ENCODE assay signal across 20 cellular contexts in the genomic region with DNA sequence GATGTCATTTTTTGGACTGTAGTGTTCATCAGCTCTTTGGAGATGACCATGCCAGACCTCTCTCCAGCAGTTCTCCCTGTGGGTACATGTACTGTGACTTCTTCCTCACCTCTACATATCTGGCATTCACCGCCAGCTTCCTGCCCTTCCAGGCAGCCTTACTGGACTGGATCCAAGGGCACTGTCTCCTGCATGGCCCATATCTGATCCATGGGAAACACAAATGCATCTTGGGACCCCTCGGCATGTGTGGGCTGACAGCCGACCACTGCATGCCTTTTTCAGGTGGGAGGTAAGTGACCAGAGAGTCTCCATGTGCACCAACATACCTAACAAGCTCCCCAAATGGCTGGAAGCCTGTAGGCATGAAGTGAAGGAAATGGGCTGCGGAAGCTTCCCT.
"Had no signal": no experiment of that assay in that cellular context is flagged by ENCODE, and none has a peak within 500 bp of the region (broad histone marks: within the 10 kb centered on the region; RNA-seq: fewer than 3 reads in every experiment).

No MANE protein-coding gene starts in this region.

- ATAC-seq: naive thymus-derived CD8-positive, alpha-beta T cell; psoas muscle; right cardiac atrium; stimulated activated memory B cell treated with anti-CD40 and anti-IgM and Interleukin-4, amounts not matched to agents 10 μg/mL and 1 μg/mL and 100 μg/mL, for 72 hours; stimulated activated naive CD8-positive, alpha-beta T cell treated with anti-CD3 and anti-CD28 coated beads, Interleukin-15, Interleukin-2, amounts not matched to agents 100 U/mL and 50 U/mL, for 24 hours had no signal

- H3K36me3 Mint-ChIP-seq: memory B cell; naive thymus-derived CD8-positive, alpha-beta T cell; stimulated activated memory B cell treated with anti-CD40 and anti-IgM and Interleukin-4, amounts not matched to agents 10 μg/mL and 1 μg/mL and 100 μg/mL, for 72 hours; type B pancreatic cell had no signal

- H3K4me3 Mint-ChIP-seq: memory B cell; nephron progenitor cell; stimulated activated memory B cell treated with anti-CD40 and anti-IgM and Interleukin-4, amounts not matched to agents 10 μg/mL and 1 μg/mL and 100 μg/mL, for 72 hours; type B pancreatic cell had no signal

- DNase-seq: dermis blood vessel endothelial cell; effector memory CD4-positive, alpha-beta T cell; esophagus squamous epithelium; foreskin melanocyte; hypothalamus; midbrain; naive thymus-derived CD8-positive, alpha-beta T cell; nephron progenitor cell; nucleus accumbens; posterior cingulate gyrus; psoas muscle; right cardiac atrium; spleen; stimulated activated CD4-positive, alpha-beta T cell treated with anti-CD3 and anti-CD28 coated beads, Interleukin-4, amount 100 ng/mL, for 4 hours; stimulated activated naive CD8-positive, alpha-beta T cell treated with anti-CD3 and anti-CD28 coated beads, Interleukin-15, Interleukin-2, amounts not matched to agents 100 U/mL and 50 U/mL, for 24 hours; substantia nigra; testis had no signal

- H3K27ac Mint-ChIP-seq: memory B cell; naive thymus-derived CD8-positive, alpha-beta T cell; nephron progenitor cell; stimulated activated memory B cell treated with anti-CD40 and anti-IgM and Interleukin-4, amounts not matched to agents 10 μg/mL and 1 μg/mL and 100 μg/mL, for 72 hours; type B pancreatic cell had no signal

- H3K27me3 Mint-ChIP-seq: stimulated activated memory B cell treated with anti-CD40 and anti-IgM and Interleukin-4, amounts not matched to agents 10 μg/mL and 1 μg/mL and 100 μg/mL, for 72 hours had no signal

- H3K9me3 Mint-ChIP-seq: memory B cell; naive thymus-derived CD8-positive, alpha-beta T cell; nephron progenitor cell; stimulated activated memory B cell treated with anti-CD40 and anti-IgM and Interleukin-4, amounts not matched to agents 10 μg/mL and 1 μg/mL and 100 μg/mL, for 72 hours; type B pancreatic cell had no signal
